ENCODE assay signal across 9 cellular contexts in the genomic region with DNA sequence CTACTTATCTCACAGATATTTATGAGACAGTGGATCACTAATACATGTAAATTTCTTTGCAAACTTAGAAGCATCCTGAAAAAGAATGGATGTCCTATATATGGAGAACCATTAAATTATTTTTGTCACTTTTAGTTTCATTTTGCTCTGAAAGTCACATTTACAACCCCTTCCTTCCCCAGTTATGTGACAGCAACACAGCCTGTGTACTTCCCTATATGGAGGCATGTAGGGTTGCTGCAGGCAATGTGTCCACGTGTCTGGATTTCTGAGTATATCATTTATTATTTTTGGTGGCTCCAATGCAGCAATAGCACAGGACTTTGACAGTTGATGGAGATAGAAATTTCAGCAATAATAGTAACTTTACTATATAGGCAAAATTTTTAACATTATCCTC.
A peak's percentile ranks its signal among the peaks of the same experiment; 100 is the strongest.
DNase-seq lines count a peak whose midpoint lies in the region; ATAC-seq and TF ChIP-seq lines count a peak whose summit lies in the region.
"Had no signal": no experiment of that assay in that cellular context is flagged by ENCODE, and none has a peak within 500 bp of the region (broad histone marks: within the 10 kb centered on the region; RNA-seq: fewer than 3 reads in every experiment).

No MANE protein-coding gene starts in this region.

- H3K36me3 ChIP-seq in left lung, result no peaks in the 10 kb centered on the region

- no peak overlapping the region for H3K27ac ChIP-seq in left lung

- H3K4me3 ChIP-seq in left lung, result no peak overlapping the region

- H3K27me3 ChIP-seq in left lung, result no peaks in the 10 kb centered on the region

- H3K4me1 ChIP-seq in left lung, result peaks cover 0 to 9% of the 10 kb centered on the region in 2 donors

- no peaks in the 10 kb centered on the region for H3K9me3 ChIP-seq in left lung

- TF ChIP-seq CTCF in left lung (IDR thresholded peaks at IDR 0.05), result no peak

- intact Hi-C loops in left lung (cut with DNase I) (no loop called here), posterior vena cava (cut with DNase I) (no loop called here)

- ATAC-seq in GM18517 (IDR thresholded peaks at IDR 0.05; ENCODE audit: unreplicated experiment) (peak; percentile 94), GM21576 (IDR thresholded peaks at IDR 0.05; ENCODE audit: unreplicated experiment) (peak; percentile 94), HG03520 (IDR thresholded peaks at IDR 0.05; ENCODE audit: unreplicated experiment) (peak; percentile 81), left lung (peak; percentile 52)

- peak in 1 of 2 donors; percentile 32 for DNase-seq in left lung
- DNase-seq in activated CD4-positive, alpha-beta T cell treated with anti-CD3 and anti-CD28 coated beads for 1 hour, result no peak
- no peak for DNase-seq in NCI-H82 treated with DMSO at 0.1 percent for 48 hours (lab: John Stamatoyannopoulos, UW; ENCODE audit: unreplicated experiment)
- no peak for DNase-seq in posterior vena cava (ENCODE audit: low spot score)
- no peak for DNase-seq in activated T-cell treated with anti-CD3 and anti-CD28 coated beads for 4 hours
- DNase-seq: NCI-H2171 had no signal
